Comparison of ENCODE assay signal across 18 cellular contexts in the genomic region with DNA sequence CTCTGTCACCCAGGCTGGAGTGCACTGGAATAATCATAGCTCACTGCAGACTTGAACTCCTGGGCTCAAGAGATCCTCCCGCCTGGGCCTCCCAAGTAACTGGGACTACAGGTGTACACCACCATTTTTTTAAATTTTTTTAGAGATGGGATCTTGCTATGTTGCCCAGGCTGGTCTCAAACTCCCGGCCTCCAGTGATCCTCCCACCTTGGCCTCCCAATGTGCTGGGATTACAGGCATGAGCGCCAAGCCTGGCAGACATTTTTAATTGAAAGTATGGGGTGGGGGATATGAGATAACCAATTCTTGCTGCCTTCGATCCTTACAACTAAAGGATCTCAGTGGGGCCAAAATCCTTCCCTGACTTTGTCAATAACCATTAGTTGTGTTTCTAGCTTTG.
DNase-seq lines count a peak whose midpoint lies in the region; ATAC-seq and TF ChIP-seq lines count a peak whose summit lies in the region.
"Had no signal": no experiment of that assay in that cellular context is flagged by ENCODE, and none has a peak within 500 bp of the region (broad histone marks: within the 10 kb centered on the region; RNA-seq: fewer than 3 reads in every experiment).

No MANE protein-coding gene starts in this region.

- H3K9me3 ChIP-seq in BLaER1 treated with 17β-estradiol and CSF1 and Interleukin-3, amounts not matched to agents 10 nM and 100 nM (replicated peaks in 1 of 11), result no peaks in the 10 kb centered on the region
- no peaks in the 10 kb centered on the region for H3K9me3 ChIP-seq in psoas muscle
- no peaks in the 10 kb centered on the region for H3K9me3 ChIP-seq in uterus

- peak overlapping the region; percentile 78 for H3K4me3 Mint-ChIP-seq in endothelial cell (ENCODE audit: unreplicated experiment)
- H3K4me3 Mint-ChIP-seq: CD4-positive, CD25-positive, alpha-beta regulatory T cell; CD8-positive, alpha-beta memory T cell; H9 had no signal

- TF ChIP-seq CTCF in endothelial cell (IDR thresholded peaks at IDR 0.05; ENCODE audit: unreplicated experiment) (no peak), psoas muscle (IDR thresholded peaks at IDR 0.05) (no peak), uterus (IDR thresholded peaks at IDR 0.05) (no peak)

- H3K9ac ChIP-seq in BLaER1 treated with 17β-estradiol and CSF1 and Interleukin-3, amounts not matched to agents 10 nM and 100 nM, result peak overlapping the region in 4 of 11 experiments; percentile 0 to 36 (median 16); a peak in 5 of 22 replicates

- no peak for TF ChIP-seq POLR2A in uterus (IDR thresholded peaks at IDR 0.05)

- H3K4me1 ChIP-seq in BLaER1 treated with 17β-estradiol and CSF1 and Interleukin-3, amounts not matched to agents 10 nM and 100 nM, result peaks cover 40 to 100% (median 90%) of the 10 kb centered on the region in 10 experiments
- H3K4me1 ChIP-seq in psoas muscle (peaks cover 12% of the 10 kb centered on the region), uterus (no peaks in the 10 kb centered on the region)

- no peak overlapping the region for H3K4me3 ChIP-seq in BLaER1 treated with 17β-estradiol and CSF1 and Interleukin-3, amounts not matched to agents 10 nM and 100 nM
- H3K4me3 ChIP-seq in psoas muscle (no peak overlapping the region), uterus (no peak overlapping the region)

- H3K27me3 ChIP-seq in BLaER1 treated with 17β-estradiol and CSF1 and Interleukin-3, amounts not matched to agents 10 nM and 100 nM, result no peaks in the 10 kb centered on the region
- H3K27me3 ChIP-seq in psoas muscle (ENCODE audit: insufficient read depth in 3 of 3, low read length in 2 of 3) (no peaks in the 10 kb centered on the region), uterus (no peaks in the 10 kb centered on the region)

- peaks cover 26 to 89% (median 78%) of the 10 kb centered on the region in 11 experiments for H3K36me3 ChIP-seq in BLaER1 treated with 17β-estradiol and CSF1 and Interleukin-3, amounts not matched to agents 10 nM and 100 nM
- peaks cover 5 to 42% of the 10 kb centered on the region in 2 donors for H3K36me3 ChIP-seq in psoas muscle (ENCODE audit: insufficient read depth in 1 of 2, low read depth in 1 of 2)
- no peaks in the 10 kb centered on the region for H3K36me3 ChIP-seq in uterus

- H3K4me1 Mint-ChIP-seq in endothelial cell (ENCODE audit: unreplicated experiment), result no peaks in the 10 kb centered on the region
- H3K4me1 Mint-ChIP-seq: CD4-positive, CD25-positive, alpha-beta regulatory T cell; CD8-positive, alpha-beta memory T cell; H9 had no signal

- H3K27ac ChIP-seq in BLaER1 treated with 17β-estradiol and CSF1 and Interleukin-3, amounts not matched to agents 10 nM and 100 nM, result peak overlapping the region in 8 of 11 experiments; percentile 30 to 91 (median 58); a peak in 14 of 22 replicates
- H3K27ac ChIP-seq in psoas muscle (peak overlapping the region; percentile 83), uterus (peak overlapping the region; percentile 53 to 91)
- H3K27ac ChIP-seq: HL-60 had no signal

- H3K4me2 ChIP-seq in BLaER1 treated with 17β-estradiol and CSF1 and Interleukin-3, amounts not matched to agents 10 nM and 100 nM, result peak overlapping the region in 7 of 11 experiments; percentile 5 to 73 (median 57); a peak in 12 of 22 replicates

- intact Hi-C loops in psoas muscle (cut with DNase I) (no loop called here), uterus (cut with DNase I; ENCODE audit: low total_unique reads) (no loop called here)

- H3K27ac Mint-ChIP-seq in endothelial cell (ENCODE audit: unreplicated experiment), result peak overlapping the region; percentile 30
- H3K27ac Mint-ChIP-seq: CD4-positive, CD25-positive, alpha-beta regulatory T cell; CD8-positive, alpha-beta memory T cell; H9 had no signal

- peaks cover 5% of the 10 kb centered on the region for H3K27me3 Mint-ChIP-seq in endothelial cell (ENCODE audit: unreplicated experiment)
- H3K27me3 Mint-ChIP-seq: CD4-positive, CD25-positive, alpha-beta regulatory T cell had no signal

- DNase-seq in endothelial cell (ENCODE audit: low spot score), result no peak
- no peak for DNase-seq in psoas muscle
- no peak for DNase-seq in uterus
- DNase-seq in Kasumi-1 (lab: John Stamatoyannopoulos, UW), result no peak
- DNase-seq in epidermal melanocyte (ENCODE audit: insufficient read length, low spot score), result no peak
- DNase-seq: 8988T; C1 segment of cervical spinal cord; CD4-positive, CD25-positive, alpha-beta regulatory T cell; CD8-positive, alpha-beta memory T cell; COR-L47; DMS79; GDM1; H9; IMR-90; KBM-7 had no signal

- 83 to 99% (median 99%) methylated on average over 4 of the region's 4 CpGs for WGBS in psoas muscle, 3 donors

- H3K9me3 Mint-ChIP-seq in endothelial cell (ENCODE audit: unreplicated experiment), result no peaks in the 10 kb centered on the region
- H3K9me3 Mint-ChIP-seq: CD8-positive, alpha-beta memory T cell; H9 had no signal

- H3K36me3 Mint-ChIP-seq in endothelial cell (ENCODE audit: low read depth, unreplicated experiment), result peaks cover 13% of the 10 kb centered on the region
- H3K36me3 Mint-ChIP-seq: CD4-positive, CD25-positive, alpha-beta regulatory T cell; CD8-positive, alpha-beta memory T cell had no signal

- no peaks in the 10 kb centered on the region for H4K20me1 ChIP-seq in BLaER1 treated with 17β-estradiol and CSF1 and Interleukin-3, amounts not matched to agents 10 nM and 100 nM

- ATAC-seq in psoas muscle (no peak), GM21723 (IDR thresholded peaks at IDR 0.05; ENCODE audit: unreplicated experiment) (no peak)
